21 cellular contexts compared by ENCODE assay signal in genomic region chr11:10497371-10498021, GRCh38. TPM values are rescaled to one million over a fixed set of nuclear protein-coding genes. Genes with fewer than 3 reads are reported as not detected.
DNase-seq lines count a peak whose midpoint lies in the region; ATAC-seq and TF ChIP-seq lines count a peak whose summit lies in the region.
"Had no signal": no experiment of that assay in that cellular context is flagged by ENCODE, and none has a peak within 500 bp of the region (broad histone marks: within the 10 kb centered on the region; RNA-seq: fewer than 3 reads in every experiment).

No MANE protein-coding gene starts in this region.

- H3K27me3 Mint-ChIP-seq in activated naive CD4-positive, alpha-beta T cell treated with anti-CD3 and anti-CD28 coated beads for 36 hours (ENCODE audit: low read depth), result no peaks in the 10 kb centered on the region
- H3K27me3 Mint-ChIP-seq in neural crest cell (ENCODE audit: low read depth), result no peaks in the 10 kb centered on the region
- no peaks in the 10 kb centered on the region for H3K27me3 Mint-ChIP-seq in naive thymus-derived CD4-positive, alpha-beta T cell
- H3K27me3 Mint-ChIP-seq: activated CD4-positive, alpha-beta T cell treated with anti-CD3 and anti-CD28 coated beads for 36 hours; central memory CD8-positive, alpha-beta T cell; natural killer cell treated with Interleukin-12 subunit alpha and Interleukin-12 subunit beta and Interleukin-15 and Interleukin-18, amount 100 ng/mL, for 72 hours had no signal

- no peaks in the 10 kb centered on the region for H3K4me1 Mint-ChIP-seq in activated naive CD4-positive, alpha-beta T cell treated with anti-CD3 and anti-CD28 coated beads for 36 hours (ENCODE audit: low read depth)
- H3K4me1 Mint-ChIP-seq in neural crest cell, result peaks cover 4% of the 10 kb centered on the region
- peaks cover 0 to 8% (median 0%) of the 10 kb centered on the region in 7 donors for H3K4me1 Mint-ChIP-seq in naive thymus-derived CD4-positive, alpha-beta T cell
- H3K4me1 Mint-ChIP-seq: activated CD4-positive, alpha-beta T cell treated with anti-CD3 and anti-CD28 coated beads for 36 hours; mesothelial cell of epicardium had no signal

- peak overlapping the region; percentile 52 to 77 for H3K27ac Mint-ChIP-seq in activated naive CD4-positive, alpha-beta T cell treated with anti-CD3 and anti-CD28 coated beads, Interleukin-2, amount 50 U/mL, for 72 hours
- no peak overlapping the region for H3K27ac Mint-ChIP-seq in activated naive CD4-positive, alpha-beta T cell treated with anti-CD3 and anti-CD28 coated beads for 36 hours
- H3K27ac Mint-ChIP-seq in neural crest cell (ENCODE audit: unreplicated experiment), result peak overlapping the region; percentile 29
- no peak overlapping the region for H3K27ac Mint-ChIP-seq in naive thymus-derived CD4-positive, alpha-beta T cell
- H3K27ac Mint-ChIP-seq: activated CD4-positive, alpha-beta T cell treated with anti-CD3 and anti-CD28 coated beads for 36 hours; activated T-helper 2 cell treated with anti-CD3 and anti-CD28 coated beads, Interferon-gamma antibody, Interleukin-2, Interleukin-4, amounts not matched to agents 10 μg/mL and 5 μg/mL and 100 μg/mL, durations not matched to agents 14 hours and 24 hours and 36 hours; mesothelial cell of epicardium; natural killer cell treated with Interleukin-12 subunit alpha and Interleukin-12 subunit beta and Interleukin-15 and Interleukin-18, amount 100 ng/mL, for 72 hours had no signal

- no peaks in the 10 kb centered on the region for H3K27me3 ChIP-seq in naive thymus-derived CD4-positive, alpha-beta T cell (ENCODE audit: control insufficient read depth in 2 of 2, insufficient read depth in 2 of 2, low read length in 2 of 2)
- H3K27me3 ChIP-seq: BE2C, heart left ventricle had no signal

- TF ChIP-seq CTCF in neural crest cell (conservative IDR thresholded peaks at IDR 0.05), result no peak

- H3K9me3 Mint-ChIP-seq in activated naive CD4-positive, alpha-beta T cell treated with anti-CD3 and anti-CD28 coated beads, Interleukin-2, amount 50 U/mL, for 72 hours, result no peaks in the 10 kb centered on the region
- H3K9me3 Mint-ChIP-seq in activated naive CD4-positive, alpha-beta T cell treated with anti-CD3 and anti-CD28 coated beads for 36 hours, result no peaks in the 10 kb centered on the region
- peaks cover 3% of the 10 kb centered on the region for H3K9me3 Mint-ChIP-seq in neural crest cell
- H3K9me3 Mint-ChIP-seq in naive thymus-derived CD4-positive, alpha-beta T cell, result no peaks in the 10 kb centered on the region
- H3K9me3 Mint-ChIP-seq: activated T-helper 2 cell treated with anti-CD3 and anti-CD28 coated beads, Interferon-gamma antibody, Interleukin-2, Interleukin-4, amounts not matched to agents 10 μg/mL and 5 μg/mL and 100 μg/mL, durations not matched to agents 14 hours and 24 hours and 36 hours; central memory CD8-positive, alpha-beta T cell; natural killer cell treated with Interleukin-12 subunit alpha and Interleukin-12 subunit beta and Interleukin-15 and Interleukin-18, amount 100 ng/mL, for 72 hours had no signal

- no peaks in the 10 kb centered on the region for H3K9me3 ChIP-seq in naive thymus-derived CD4-positive, alpha-beta T cell (ENCODE audit: control insufficient read depth in 2 of 3, low read length in 3 of 3)
- H3K9me3 ChIP-seq: A549, BE2C, heart left ventricle had no signal

- H3K27ac ChIP-seq in naive thymus-derived CD4-positive, alpha-beta T cell (ENCODE audit: low read depth, low read length), result no peak overlapping the region
- H3K27ac ChIP-seq: A549, epithelial cell of prostate had no signal

- no peak for ATAC-seq in activated naive CD4-positive, alpha-beta T cell treated with anti-CD3 and anti-CD28 coated beads, Interleukin-2, amount 50 U/mL, for 72 hours
- ATAC-seq in esophagus mucosa (peak; percentile 32), HG02642 (IDR thresholded peaks at IDR 0.05; ENCODE audit: poor library complexity, unreplicated experiment) (no peak)
- ATAC-seq in naive thymus-derived CD4-positive, alpha-beta T cell, result no peak
- ATAC-seq: A549; activated CD4-positive, alpha-beta T cell treated with anti-CD3 and anti-CD28 coated beads for 36 hours; heart left ventricle; natural killer cell treated with Interleukin-12 subunit alpha and Interleukin-12 subunit beta and Interleukin-15 and Interleukin-18, amount 100 ng/mL, for 72 hours had no signal

- intact Hi-C loops in activated naive CD4-positive, alpha-beta T cell treated with anti-CD3 and anti-CD28 coated beads for 36 hours (cut with micrococcal nuclease), result no loop called here
- intact Hi-C loops in naive thymus-derived CD4-positive, alpha-beta T cell (cut with micrococcal nuclease), result no loop called here

- no peaks in the 10 kb centered on the region for H3K4me1 ChIP-seq in naive thymus-derived CD4-positive, alpha-beta T cell (ENCODE audit: control insufficient read depth in 2 of 2, insufficient read depth in 2 of 2, low read length in 2 of 2)
- H3K4me1 ChIP-seq: A549, BE2C, heart left ventricle had no signal

- POLR2A ChIA-PET in naive thymus-derived CD4-positive, alpha-beta T cell (lab: Charles Lee), result no interaction called here

- H3K36me3 Mint-ChIP-seq in activated naive CD4-positive, alpha-beta T cell treated with anti-CD3 and anti-CD28 coated beads, Interleukin-2, amount 50 U/mL, for 72 hours, result peaks cover 0 to 2% of the 10 kb centered on the region in 2 donors
- H3K36me3 Mint-ChIP-seq in activated naive CD4-positive, alpha-beta T cell treated with anti-CD3 and anti-CD28 coated beads for 36 hours (ENCODE audit: low read depth), result peaks cover 13% of the 10 kb centered on the region
- no peaks in the 10 kb centered on the region for H3K36me3 Mint-ChIP-seq in neural crest cell (ENCODE audit: low read depth)
- peaks cover 19 to 57% (median 26%) of the 10 kb centered on the region in 5 donors for H3K36me3 Mint-ChIP-seq in naive thymus-derived CD4-positive, alpha-beta T cell
- H3K36me3 Mint-ChIP-seq: natural killer cell treated with Interleukin-12 subunit alpha and Interleukin-12 subunit beta and Interleukin-15 and Interleukin-18, amount 100 ng/mL, for 72 hours had no signal

- H3K4me3 ChIP-seq in naive thymus-derived CD4-positive, alpha-beta T cell (ENCODE audit: low read length), result no peak overlapping the region
- H3K4me3 ChIP-seq: A549, heart left ventricle had no signal

- no peak for DNase-seq in activated naive CD4-positive, alpha-beta T cell treated with anti-CD3 and anti-CD28 coated beads, Interleukin-2, amount 50 U/mL, for 72 hours (ENCODE audit: low spot score in 2 of 2)
- no peak for DNase-seq in activated naive CD4-positive, alpha-beta T cell treated with anti-CD3 and anti-CD28 coated beads for 36 hours
- DNase-seq in neural crest cell (ENCODE audit: low read depth, low spot score), result no peak
- peak; percentile 32 for DNase-seq in ureter (ENCODE audit: low spot score)
- DNase-seq in naive thymus-derived CD4-positive, alpha-beta T cell, result no peak
- DNase-seq in NCI-H345 treated with DMSO at 0.1 percent for 48 hours (lab: John Stamatoyannopoulos, UW; ENCODE audit: unreplicated experiment), result no peak
- DNase-seq: activated CD4-positive, alpha-beta T cell treated with anti-CD3 and anti-CD28 coated beads for 36 hours; BE2C; DMS79; GF-D8; heart left ventricle; NCI-H2171; NCI-H524 treated with DMSO at 0.1 percent for 48 hours had no signal

- CTCF ChIA-PET in activated naive CD4-positive, alpha-beta T cell treated with anti-CD3 and anti-CD28 coated beads for 36 hours (lab: Charles Lee), result interaction anchor here (0.7 kb wide), 1 partner anchor 30 kb away, joined by 3 read pairs; no protein-coding TSS in a partner anchor
- CTCF ChIA-PET in naive thymus-derived CD4-positive, alpha-beta T cell (lab: Charles Lee), result interaction anchor here (0.9 kb wide), 1 partner anchor 84 kb away, joined by 3 read pairs; no protein-coding TSS in a partner anchor

- peaks cover 0 to 98% (median 14%) of the 10 kb centered on the region in 3 experiments for H3K36me3 ChIP-seq in naive thymus-derived CD4-positive, alpha-beta T cell (ENCODE audit: control insufficient read depth in 2 of 3, insufficient read depth in 3 of 3, low read length in 3 of 3)
- H3K36me3 ChIP-seq: BE2C had no signal

- no peak overlapping the region for H3K4me3 Mint-ChIP-seq in activated naive CD4-positive, alpha-beta T cell treated with anti-CD3 and anti-CD28 coated beads for 36 hours
- no peak overlapping the region for H3K4me3 Mint-ChIP-seq in neural crest cell
- no peak overlapping the region for H3K4me3 Mint-ChIP-seq in naive thymus-derived CD4-positive, alpha-beta T cell
- H3K4me3 Mint-ChIP-seq: activated CD4-positive, alpha-beta T cell treated with anti-CD3 and anti-CD28 coated beads for 36 hours; central memory CD8-positive, alpha-beta T cell; mesothelial cell of epicardium; natural killer cell treated with Interleukin-12 subunit alpha and Interleukin-12 subunit beta and Interleukin-15 and Interleukin-18, amount 100 ng/mL, for 72 hours had no signal

RNA-seq across cellular contexts. Expression of gene AMPD3, which starts 42.4 kb away (rescaled TPM):
- total RNA-seq in activated naive CD4-positive, alpha-beta T cell treated with anti-CD3 and anti-CD28 coated beads, Interleukin-2, amount 50 U/mL, for 72 hours, result 10 to 100 TPM; 41.9 to 50.5 TPM
- total RNA-seq in activated naive CD4-positive, alpha-beta T cell treated with anti-CD3 and anti-CD28 coated beads for 36 hours, result 10 to 100 TPM; 11.5 to 13.0 TPM
- total RNA-seq in esophagus mucosa (16.2 TPM), neural crest cell (1.8 and 2.2 TPM in 2 replicates), ureter (24.7 TPM)
- 10 to 100 TPM; 23.9 to 35.1 (median 30.4) TPM for total RNA-seq in naive thymus-derived CD4-positive, alpha-beta T cell
- 10 to 100 TPM; 12.9 to 17.8 TPM for polyA plus RNA-seq in naive thymus-derived CD4-positive, alpha-beta T cell

RNA-seq across cellular contexts. Expression of gene RNF141, which starts 43.5 kb away (rescaled TPM):
- total RNA-seq in activated naive CD4-positive, alpha-beta T cell treated with anti-CD3 and anti-CD28 coated beads, Interleukin-2, amount 50 U/mL, for 72 hours, result 10 to 100 TPM in 1 of 2 donors, 1 to 10 TPM in 1; 9.1 to 12.2 TPM
- total RNA-seq in activated naive CD4-positive, alpha-beta T cell treated with anti-CD3 and anti-CD28 coated beads for 36 hours, result 10 to 100 TPM; 20.9 to 21.8 TPM
- 69.5 TPM for total RNA-seq in esophagus mucosa
- 30.7 and 33.0 TPM in 2 replicates for total RNA-seq in neural crest cell
- total RNA-seq in ureter, result 44.6 TPM
- total RNA-seq in naive thymus-derived CD4-positive, alpha-beta T cell, result 10 to 100 TPM; 11.9 to 22.7 (median 17.3) TPM
- 10 to 100 TPM; 15.5 to 26.6 TPM for polyA plus RNA-seq in naive thymus-derived CD4-positive, alpha-beta T cell

Comparison
In these comparisons a context has a peak if more than half of its experiments do, and no peak if none do; other contexts are left out.
1. H3K27ac Mint-ChIP-seq: peak in activated naive CD4-positive, alpha-beta T cell treated with anti-CD3 and anti-CD28 coated beads, Interleukin-2, amount 50 U/mL, for 72 hours (2 of 2) and neural crest cell (single experiment); none in activated naive CD4-positive, alpha-beta T cell treated with anti-CD3 and anti-CD28 coated beads for 36 hours (single experiment) and naive thymus-derived CD4-positive, alpha-beta T cell (0 of 9).